ENCODE assay signal across 23 cellular contexts in the genomic region with DNA sequence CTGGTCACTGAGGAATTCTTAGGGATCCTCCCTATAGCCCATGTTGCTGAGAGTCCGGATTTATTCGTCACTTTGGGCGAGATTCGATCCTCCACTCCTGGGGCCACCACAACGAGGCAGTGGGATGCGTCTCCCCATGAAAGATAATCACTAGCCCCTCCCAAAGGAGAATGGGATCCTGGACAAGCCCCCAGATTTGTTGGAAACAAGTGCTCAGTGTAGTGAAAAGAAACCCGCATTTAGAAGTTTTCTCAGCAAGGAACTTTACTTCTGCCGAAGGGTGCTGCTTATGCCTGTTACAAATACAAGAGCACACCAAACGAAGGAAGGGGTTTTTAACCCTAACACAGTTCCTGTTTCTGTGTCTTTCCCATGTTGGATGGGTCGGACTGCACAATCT.
"Had no signal": no experiment of that assay in that cellular context is flagged by ENCODE, and none has a peak within 500 bp of the region (broad histone marks: within the 10 kb centered on the region; RNA-seq: fewer than 3 reads in every experiment).

No MANE protein-coding gene starts in this region.

- H3K4me2 ChIP-seq: hepatocyte had no signal

- H3K4me1 ChIP-seq: thyroid gland had no signal

- H3K36me3 ChIP-seq: cardiac muscle cell, thyroid gland had no signal

- H3K27ac ChIP-seq: cardiac muscle cell, hepatocyte, thyroid gland, VCaP had no signal

- H3K4me3 ChIP-seq: cardiac muscle cell, hepatocyte, lung, thyroid gland had no signal

- H3K27me3 ChIP-seq: cardiac muscle cell, hepatocyte, thyroid gland had no signal

- DNase-seq: activated CD4-positive, alpha-beta T cell treated with anti-CD3 and anti-CD28 coated beads, Interleukin-2, amount 50 U/mL, for 1 hour; activated CD4-positive, CD25-positive, alpha-beta regulatory T cell treated with anti-CD3 and anti-CD28 coated beads, Interleukin-2, amount 50 U/mL, for 72 hours; activated CD8-positive, alpha-beta memory T cell treated with anti-CD3 and anti-CD28 coated beads, Interleukin-2, amount 50 U/mL, for 4 hours; activated effector memory CD4-positive, alpha-beta T cell treated with anti-CD3 and anti-CD28 coated beads, Interleukin-2, amount 50 U/mL, for 16 hours; activated naive CD4-positive, alpha-beta T cell treated with anti-CD3 and anti-CD28 coated beads, Interleukin-2, amount 50 U/mL, for 16 hours; activated T-cell treated with anti-CD3 and anti-CD28 coated beads, Interleukin-2, amount 50 U/mL, for 4 hours; dermis blood vessel endothelial cell; effector memory CD8-positive, alpha-beta T cell; foreskin fibroblast; islet precursor cell; midbrain; nephron progenitor cell; nucleus accumbens; posterior cingulate gyrus; stimulated activated CD4-positive, alpha-beta T cell treated with anti-CD3 and anti-CD28 coated beads, Interleukin-1b, Interleukin-23, amount 100 ng/mL, for 48 hours; stimulated activated CD8-positive, alpha-beta memory T cell treated with anti-CD3 and anti-CD28 coated beads, Interleukin-4, amount 100 ng/mL, for 48 hours; stimulated activated naive CD4-positive, alpha-beta T cell; T-helper 2 cell; thyroid gland had no signal
